30 cellular contexts compared by ENCODE assay signal in the genomic region with DNA sequence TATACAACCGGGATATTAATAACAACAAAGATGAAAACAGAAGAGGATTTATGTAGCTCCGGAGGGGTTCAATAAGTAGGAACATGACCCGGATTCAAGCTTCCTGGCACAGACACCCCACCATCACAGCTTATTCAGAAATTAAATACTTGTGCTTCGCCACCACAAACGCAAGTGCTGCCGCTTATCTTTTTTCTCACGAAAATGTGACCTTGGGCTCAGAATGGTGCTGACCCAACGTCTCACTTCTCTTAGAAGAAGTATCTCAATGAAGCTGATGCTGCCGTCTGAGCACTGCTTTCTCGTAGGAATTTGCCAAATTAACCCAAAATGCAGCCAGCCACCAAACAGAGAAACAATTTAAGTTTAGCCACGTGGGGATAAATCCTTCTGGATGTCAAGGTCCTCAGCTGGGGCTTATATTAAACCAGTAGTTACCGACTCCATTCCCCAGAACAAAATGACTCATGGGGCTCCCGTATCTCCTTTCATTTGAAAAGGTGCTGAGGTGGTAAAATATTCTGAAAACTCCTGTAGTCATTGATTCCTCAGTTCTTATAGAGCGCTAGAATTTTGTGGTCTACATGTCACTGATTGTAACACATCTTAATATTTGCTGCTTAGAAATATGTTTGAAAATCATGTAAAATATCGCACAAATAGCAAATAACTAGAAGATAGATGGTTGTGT.
"Had no signal": no experiment of that assay in that cellular context is flagged by ENCODE, and none has a peak within 500 bp of the region (broad histone marks: within the 10 kb centered on the region; RNA-seq: fewer than 3 reads in every experiment).

No MANE protein-coding gene starts in this region.

- H3K4me1 Mint-ChIP-seq: neural crest cell; stimulated activated effector memory CD8-positive, alpha-beta T cell treated with anti-CD3 and anti-CD28 coated beads, Interleukin-12 subunit alpha, Interleukin-12 subunit beta, amount 100 ng/mL, for 72 hours; stimulated activated naive CD8-positive, alpha-beta T cell treated with anti-CD3 and anti-CD28 coated beads, Interleukin-15, amount 100 ng/mL, for 72 hours had no signal

- ATAC-seq: naive thymus-derived CD8-positive, alpha-beta T cell; natural killer cell treated with Interleukin-12 subunit alpha and Interleukin-12 subunit beta and Interleukin-15 and Interleukin-18, amount 100 ng/mL, for 72 hours; psoas muscle; right cardiac atrium; right lobe of liver; stimulated activated effector memory CD8-positive, alpha-beta T cell treated with anti-CD3 and anti-CD28 coated beads, Interleukin-12 subunit alpha, Interleukin-12 subunit beta, amount 100 ng/mL, for 72 hours; stimulated activated naive CD8-positive, alpha-beta T cell treated with anti-CD3 and anti-CD28 coated beads, Interleukin-15, amount 100 ng/mL, for 72 hours; stimulated activated naive CD8-positive, alpha-beta T cell treated with anti-CD3 and anti-CD28 coated beads, Interleukin-15, Interleukin-2, amounts not matched to agents 100 U/mL and 50 U/mL, for 24 hours; upper lobe of right lung had no signal

- H3K36me3 Mint-ChIP-seq: natural killer cell treated with Interleukin-12 subunit alpha and Interleukin-12 subunit beta and Interleukin-15 and Interleukin-18, amount 100 ng/mL, for 72 hours; stimulated activated effector memory CD8-positive, alpha-beta T cell treated with anti-CD3 and anti-CD28 coated beads, Interleukin-12 subunit alpha, Interleukin-12 subunit beta, amount 100 ng/mL, for 72 hours; type B pancreatic cell had no signal

- H3K4me3 ChIP-seq: psoas muscle, right lobe of liver, sigmoid colon, suprapubic skin, testis, tibial artery, transverse colon, upper lobe of right lung, uterus had no signal

- H3K9ac ChIP-seq: parathyroid adenoma had no signal

- H3K36me3 ChIP-seq: neutrophil, right lobe of liver, sigmoid colon, suprapubic skin, tibial artery, transverse colon, upper lobe of right lung, uterus had no signal

- H3K9me3 ChIP-seq: neutrophil, psoas muscle, right lobe of liver, sigmoid colon, suprapubic skin, testis, tibial artery, transverse colon, upper lobe of right lung, uterus had no signal

- H3K4me3 Mint-ChIP-seq: naive thymus-derived CD8-positive, alpha-beta T cell; natural killer cell treated with Interleukin-12 subunit alpha and Interleukin-12 subunit beta and Interleukin-15 and Interleukin-18, amount 100 ng/mL, for 72 hours; nephron progenitor cell; neural crest cell; stimulated activated effector memory CD8-positive, alpha-beta T cell treated with anti-CD3 and anti-CD28 coated beads, Interleukin-12 subunit alpha, Interleukin-12 subunit beta, amount 100 ng/mL, for 72 hours; stimulated activated naive CD8-positive, alpha-beta T cell treated with anti-CD3 and anti-CD28 coated beads, Interleukin-15, amount 100 ng/mL, for 72 hours; type B pancreatic cell had no signal

- H3K9me3 Mint-ChIP-seq: natural killer cell treated with Interleukin-12 subunit alpha and Interleukin-12 subunit beta and Interleukin-15 and Interleukin-18, amount 100 ng/mL, for 72 hours; stimulated activated naive CD8-positive, alpha-beta T cell treated with anti-CD3 and anti-CD28 coated beads, Interleukin-15, amount 100 ng/mL, for 72 hours; type B pancreatic cell had no signal

- DNase-seq: naive thymus-derived CD8-positive, alpha-beta T cell; nephron progenitor cell; nucleus accumbens; posterior cingulate gyrus; psoas muscle; right cardiac atrium; right lobe of liver; sigmoid colon; small intestine; stimulated activated CD4-positive, alpha-beta T cell treated with anti-CD3 and anti-CD28 coated beads, Interleukin-15, amount 100 ng/mL, for 24 hours; stimulated activated CD4-positive, alpha-beta T cell treated with anti-CD3 and anti-CD28 coated beads, Interleukin-2, amount 100 ng/mL, for 24 hours; stimulated activated CD4-positive, alpha-beta T cell treated with anti-CD3 and anti-CD28 coated beads, Interleukin-2, amount 100 ng/mL, for 48 hours; stimulated activated CD4-positive, alpha-beta T cell treated with anti-CD3 and anti-CD28 coated beads, Interleukin-4, amount 100 ng/mL, for 24 hours; stimulated activated naive CD4-positive, alpha-beta T cell; stimulated activated naive CD8-positive, alpha-beta T cell treated with anti-CD3 and anti-CD28 coated beads, Interleukin-15, amount 100 ng/mL, for 72 hours; stimulated activated naive CD8-positive, alpha-beta T cell treated with anti-CD3 and anti-CD28 coated beads, Interleukin-15, Interleukin-2, amounts not matched to agents 100 U/mL and 50 U/mL, for 24 hours; substantia nigra; testis; tibial artery; transverse colon; upper lobe of right lung; uterus had no signal

- H3K27ac Mint-ChIP-seq: naive thymus-derived CD8-positive, alpha-beta T cell; natural killer cell treated with Interleukin-12 subunit alpha and Interleukin-12 subunit beta and Interleukin-15 and Interleukin-18, amount 100 ng/mL, for 72 hours; nephron progenitor cell; progenitor cell of endocrine pancreas; stimulated activated effector memory CD8-positive, alpha-beta T cell treated with anti-CD3 and anti-CD28 coated beads, Interleukin-12 subunit alpha, Interleukin-12 subunit beta, amount 100 ng/mL, for 72 hours; type B pancreatic cell had no signal

- H3K4me1 ChIP-seq: parathyroid adenoma, psoas muscle, right lobe of liver, suprapubic skin, testis, tibial artery, transverse colon, upper lobe of right lung, uterus had no signal

- H3K27ac ChIP-seq: neutrophil, parathyroid adenoma, psoas muscle, right lobe of liver, sigmoid colon, suprapubic skin, testis, tibial artery, transverse colon, upper lobe of right lung, uterus had no signal

- H3K27me3 ChIP-seq: neutrophil, right lobe of liver, sigmoid colon, suprapubic skin, testis, tibial artery, transverse colon, upper lobe of right lung, uterus had no signal

- H3K27me3 Mint-ChIP-seq: naive thymus-derived CD8-positive, alpha-beta T cell; natural killer cell treated with Interleukin-12 subunit alpha and Interleukin-12 subunit beta and Interleukin-15 and Interleukin-18, amount 100 ng/mL, for 72 hours; progenitor cell of endocrine pancreas; stimulated activated naive CD8-positive, alpha-beta T cell treated with anti-CD3 and anti-CD28 coated beads, Interleukin-15, amount 100 ng/mL, for 72 hours; type B pancreatic cell had no signal

- H2AFZ ChIP-seq: parathyroid adenoma had no signal
